20 cellular contexts compared by ENCODE assay signal in the genomic region with DNA sequence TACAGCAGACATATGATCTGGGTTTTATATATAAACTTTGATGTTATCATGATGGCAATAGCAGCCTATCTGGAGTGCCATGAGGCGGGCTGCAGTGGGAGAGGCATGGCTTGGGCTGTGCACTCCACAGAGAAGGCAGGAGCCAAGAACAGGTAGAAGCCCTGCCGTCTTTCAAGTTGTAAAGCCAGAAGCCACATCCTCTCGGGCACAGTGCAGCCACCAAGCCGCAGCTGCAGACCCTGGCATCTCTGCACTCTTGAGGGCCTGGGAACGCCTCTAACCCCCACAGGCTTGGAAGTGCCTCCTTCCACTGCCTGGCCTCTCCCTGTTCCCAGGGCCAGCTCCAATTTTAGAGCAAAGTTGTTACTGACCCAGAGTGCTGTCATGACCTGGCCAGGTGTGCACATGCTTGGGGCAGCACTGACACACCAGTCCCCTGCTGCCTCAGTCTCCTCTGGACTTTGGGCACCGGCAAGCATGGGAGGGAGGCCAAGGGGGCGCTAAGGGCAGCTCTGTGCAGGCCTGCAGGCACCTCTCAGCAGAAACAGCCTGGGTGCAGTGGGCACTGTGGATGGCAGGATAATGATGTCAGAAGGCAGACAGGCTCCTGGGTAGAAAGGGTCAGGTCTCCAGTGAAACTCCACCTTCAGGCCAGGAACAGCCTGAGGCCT.
DNase-seq lines count a peak whose midpoint lies in the region; ATAC-seq, FAIRE-seq and TF ChIP-seq lines count a peak whose summit lies in the region.
"Had no signal": no experiment of that assay in that cellular context is flagged by ENCODE, and none has a peak within 500 bp of the region (broad histone marks: within the 10 kb centered on the region; RNA-seq: fewer than 3 reads in every experiment).

No MANE protein-coding gene starts in this region.

- intact Hi-C loops in Right ventricle myocardium inferior (cut with DNase I) (no loop called here), heart left ventricle (cut with DNase I) (no loop called here), kidney (cut with DNase I) (no loop called here), sciatic nerve (cut with DNase I) (no loop called here)

- no peak for FAIRE-seq in kidney (lab: Jason Lieb, UNC)
- FAIRE-seq: A549, GM12892, GM18507, H1, HepG2 had no signal

- 82 to 86% (median 85%) methylated on average over 6 to 7 of the region's 7 CpGs for WGBS in heart left ventricle, 4 donors

- TF ChIP-seq POLR2A in heart left ventricle (IDR thresholded peaks at IDR 0.05) = no peak

- TF ChIP-seq CTCF in heart left ventricle (IDR thresholded peaks at IDR 0.05) = no peak
- no peak for TF ChIP-seq CTCF in kidney (IDR thresholded peaks at IDR 0.05; ENCODE audit: borderline replicate concordance, extremely low read depth, insufficient read depth)
- no peak for TF ChIP-seq CTCF in brain microvascular endothelial cell (IDR thresholded peaks at IDR 0.05; ENCODE audit: low read depth, low read length, missing control alignments)

- H3K4me3 ChIP-seq in heart left ventricle (no peak overlapping the region), kidney (ENCODE audit: low read length in 2 of 2) (no peak overlapping the region), brain microvascular endothelial cell (ENCODE audit: low read depth, low read length) (no peak overlapping the region)
- H3K4me3 ChIP-seq: A549 had no signal

- H3K9me3 ChIP-seq in heart left ventricle (peaks cover 0 to 4% (median 0%) of the 10 kb centered on the region in 12 donors), kidney (ENCODE audit: control insufficient read depth in 1 of 2, low read length in 2 of 2) (no peaks in the 10 kb centered on the region)
- H3K9me3 ChIP-seq: A549 had no signal

- ATAC-seq in Right ventricle myocardium inferior = no peak
- no peak for ATAC-seq in heart left ventricle
- peak; percentile 26 for ATAC-seq in sciatic nerve
- no peak for ATAC-seq in GM21529 (IDR thresholded peaks at IDR 0.05; ENCODE audit: unreplicated experiment)
- ATAC-seq: A549, HepG2 had no signal

- DNase-seq in Right ventricle myocardium inferior (ENCODE audit: missing footprints) (peak; percentile 16), heart left ventricle (no peak), kidney (peak; percentile 49), sciatic nerve (ENCODE audit: low spot score) (no peak), brain microvascular endothelial cell (no peak)
- no peak for DNase-seq in activated CD8-positive, alpha-beta memory T cell treated with anti-CD3 and anti-CD28 coated beads, Interleukin-2, amount 50 U/mL, for 48 hours
- DNase-seq: AML-193; CD4-positive, alpha-beta T cell; DMS153; DMS79; GDM1; H9 had no signal

- in situ Hi-C loops in brain microvascular endothelial cell (cut with HindIII; ENCODE audit: low pct_ligation_motif_present, low sequenced_read_pairs) = no loop called here

- H3K36me3 ChIP-seq in heart left ventricle (no peaks in the 10 kb centered on the region), kidney (ENCODE audit: control insufficient read depth in 1 of 2, insufficient read depth in 2 of 2, low read length in 2 of 2) (no peaks in the 10 kb centered on the region), brain microvascular endothelial cell (replicated peaks) (no peaks in the 10 kb centered on the region)

- no peak overlapping the region for H3K9ac ChIP-seq in kidney (ENCODE audit: low read length in 2 of 2)

- no peaks in the 10 kb centered on the region for H3K4me1 ChIP-seq in heart left ventricle
- H3K4me1 ChIP-seq in kidney (ENCODE audit: control insufficient read depth in 1 of 2, insufficient read depth in 1 of 2, low read depth in 1 of 2, low read length in 2 of 2) = no peaks in the 10 kb centered on the region
- H3K4me1 ChIP-seq: A549 had no signal

- H3K27me3 ChIP-seq in heart left ventricle (no peaks in the 10 kb centered on the region), brain microvascular endothelial cell (replicated peaks) (no peaks in the 10 kb centered on the region)

- H3K27ac ChIP-seq in heart left ventricle (no peak overlapping the region), kidney (ENCODE audit: low read depth in 2 of 2, low read length in 2 of 2) (no peak overlapping the region), brain microvascular endothelial cell (no peak overlapping the region)
- H3K27ac ChIP-seq: 22Rv1, A549, C4-2B had no signal

Comparison
In these comparisons a context has a peak if more than half of its experiments do, and no peak if none do; other contexts are left out.
1. DNase-seq: peak in Right ventricle myocardium inferior (single experiment) and kidney (single experiment); none in heart left ventricle (0 of 5), sciatic nerve (single experiment), brain microvascular endothelial cell (single experiment) and activated CD8-positive, alpha-beta memory T cell treated with anti-CD3 and anti-CD28 coated beads, Interleukin-2, amount 50 U/mL, for 48 hours (single experiment).